Comparison of ENCODE assay signal across 8 cellular contexts in the genomic region with DNA sequence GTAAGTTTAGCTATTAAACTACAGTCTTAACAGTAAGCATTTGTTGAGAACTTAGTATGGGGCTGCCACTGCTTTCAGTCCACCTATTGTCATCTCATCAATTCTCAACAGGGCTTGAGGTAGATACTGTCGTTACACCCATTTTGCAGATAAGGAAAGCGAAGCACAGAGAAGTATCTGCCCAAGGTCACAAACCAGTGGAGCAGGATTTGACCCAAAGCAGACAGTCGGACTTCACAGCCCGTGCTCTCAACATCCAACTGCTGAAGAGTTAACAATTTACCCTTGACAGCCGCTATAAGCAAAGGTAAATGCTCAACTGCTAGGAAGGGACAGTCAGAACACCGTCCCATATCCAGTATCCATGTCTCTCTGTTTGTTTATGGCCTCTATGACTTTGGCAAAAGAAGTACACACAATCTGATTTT. TPM values are rescaled to one million over a fixed set of nuclear protein-coding genes. Genes with fewer than 3 reads are reported as not detected.
A peak's percentile ranks its signal among the peaks of the same experiment; 100 is the strongest.
DNase-seq lines count a peak whose midpoint lies in the region; ATAC-seq and TF ChIP-seq lines count a peak whose summit lies in the region.

No MANE protein-coding gene starts in this region.

- intact Hi-C loops in ascending aorta (cut with DNase I) (loop anchor here (1.0 to 10.0 kb wide), 4 partner anchors 19 to 239 kb away; a partner anchor contains a TSS), head of caudate nucleus (cut with DNase I) (no loop called here)

- H3K4me1 Mint-ChIP-seq in stimulated activated naive B cell treated with anti-CD40 and anti-IgM and Interleukin-4, amounts not matched to agents 10 μg/mL and 1 μg/mL and 100 μg/mL, for 72 hours, result peaks cover 33 to 44% of the 10 kb centered on the region in 2 donors

- H3K9me3 Mint-ChIP-seq in stimulated activated naive B cell treated with anti-CD40 and anti-IgM and Interleukin-4, amounts not matched to agents 10 μg/mL and 1 μg/mL and 100 μg/mL, for 72 hours, result no peaks in the 10 kb centered on the region

- peak; percentile 34 for DNase-seq in G401 (ENCODE audit: low spot score)
- peak; percentile 42 for DNase-seq in M059J (ENCODE audit: low read depth)
- DNase-seq in ascending aorta (ENCODE audit: low spot score in 2 of 2), result peak in 1 of 2 donors; percentile 65
- peak; percentile 66 for DNase-seq in islet precursor cell
- DNase-seq in stimulated activated naive B cell treated with anti-CD40 and anti-IgM and Interleukin-4, amounts not matched to agents 10 μg/mL and 1 μg/mL and 100 μg/mL, for 72 hours, result no peak
- no peak for DNase-seq in head of caudate nucleus
- DNase-seq in 8988T, result no peak
- DNase-seq in NCI-H774 (lab: John Stamatoyannopoulos, UW), result no peak

- no peak for ATAC-seq in stimulated activated naive B cell treated with anti-CD40 and anti-IgM and Interleukin-4, amounts not matched to agents 10 μg/mL and 1 μg/mL and 100 μg/mL, for 72 hours (replicated peaks)

- peak overlapping the region; percentile 96 to 100 for H3K4me3 ChIP-seq in ascending aorta

- TF ChIP-seq CTCF in ascending aorta (IDR thresholded peaks at IDR 0.05), result no peak

- peak overlapping the region; percentile 81 to 100 for H3K27ac ChIP-seq in ascending aorta

- no peaks in the 10 kb centered on the region for H3K36me3 ChIP-seq in ascending aorta

- in situ Hi-C loops in G401 (cut with HindIII; ENCODE audit: low sequenced_read_pairs), result no loop called here

- peak overlapping the region; percentile 90 for H3K27ac Mint-ChIP-seq in stimulated activated naive B cell treated with anti-CD40 and anti-IgM and Interleukin-4, amounts not matched to agents 10 μg/mL and 1 μg/mL and 100 μg/mL, for 72 hours

- H3K27me3 Mint-ChIP-seq in stimulated activated naive B cell treated with anti-CD40 and anti-IgM and Interleukin-4, amounts not matched to agents 10 μg/mL and 1 μg/mL and 100 μg/mL, for 72 hours, result no peaks in the 10 kb centered on the region

- no peaks in the 10 kb centered on the region for H3K9me3 ChIP-seq in ascending aorta

- H3K36me3 Mint-ChIP-seq in stimulated activated naive B cell treated with anti-CD40 and anti-IgM and Interleukin-4, amounts not matched to agents 10 μg/mL and 1 μg/mL and 100 μg/mL, for 72 hours, result peaks cover 4 to 16% of the 10 kb centered on the region in 2 donors

- H3K4me1 ChIP-seq in ascending aorta, result peaks cover 9 to 35% of the 10 kb centered on the region in 2 donors

- H3K27me3 ChIP-seq in ascending aorta, result no peaks in the 10 kb centered on the region

- peak overlapping the region; percentile 84 to 88 for H3K4me3 Mint-ChIP-seq in stimulated activated naive B cell treated with anti-CD40 and anti-IgM and Interleukin-4, amounts not matched to agents 10 μg/mL and 1 μg/mL and 100 μg/mL, for 72 hours

RNA-seq across cellular contexts. Expression of a gene that starts 1.3 kb away (rescaled TPM):
- total RNA-seq in G401 (2014; rRNA removed; shearing (Covaris generic)), result 11.1 and 21.3 TPM in 2 replicates
- total RNA-seq in M059J (2014; rRNA removed; shearing (Covaris generic)), result 27.0 and 28.8 TPM in 2 replicates
- 11.3 TPM for total RNA-seq in ascending aorta

Comparison
In these comparisons a context has a peak if more than half of its experiments do, and no peak if none do; other contexts are left out.
1. DNase-seq: peak in G401 (single experiment), M059J (single experiment) and islet precursor cell (single experiment); none in stimulated activated naive B cell treated with anti-CD40 and anti-IgM and Interleukin-4, amounts not matched to agents 10 μg/mL and 1 μg/mL and 100 μg/mL, for 72 hours (single experiment), head of caudate nucleus (0 of 42), 8988T (single experiment) and NCI-H774 (single experiment).